8 cellular contexts compared by ENCODE assay signal in the genomic region with DNA sequence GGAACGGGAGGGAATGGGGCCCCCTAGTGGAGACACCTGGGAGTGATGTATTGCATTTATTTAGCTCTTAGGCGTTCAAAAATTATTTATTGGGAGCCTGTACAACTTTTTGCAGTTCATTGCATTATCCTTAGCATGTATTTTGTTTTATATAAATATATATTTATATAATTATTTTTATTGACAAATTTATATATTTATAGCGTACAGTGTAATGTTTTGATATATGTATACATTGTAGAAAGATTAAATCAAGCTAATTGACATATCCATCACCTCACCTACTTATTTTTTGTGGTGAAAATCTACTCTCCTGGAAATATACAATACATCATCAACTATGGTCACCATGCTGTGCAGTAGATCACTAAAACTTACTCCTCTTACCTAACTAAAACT. TPM values are rescaled to one million over a fixed set of nuclear protein-coding genes. Genes with fewer than 3 reads are reported as not detected.
DNase-seq lines count a peak whose midpoint lies in the region; ATAC-seq and TF ChIP-seq lines count a peak whose summit lies in the region.

No MANE protein-coding gene starts in this region.

- H3K4me3 ChIP-seq in kidney epithelial cell (ENCODE audit: low read depth, low read length) = peak overlapping the region; percentile 89
- peak overlapping the region; percentile 82 to 85 for H3K4me3 ChIP-seq in testis

- H3K9me3 ChIP-seq in testis = no peaks in the 10 kb centered on the region

- ATAC-seq in GM18502 (IDR thresholded peaks at IDR 0.05; ENCODE audit: poor library complexity, unreplicated experiment) = no peak

- no peaks in the 10 kb centered on the region for H3K27me3 ChIP-seq in kidney epithelial cell (ENCODE audit: control insufficient read depth, insufficient read depth, low read length)
- no peaks in the 10 kb centered on the region for H3K27me3 ChIP-seq in testis

- peak overlapping the region; percentile 98 for H3K27ac Mint-ChIP-seq in activated CD4-positive, alpha-beta T cell treated with anti-CD3 and anti-CD28 coated beads, Interleukin-2, amount 10 ng/mL, durations not matched to agents 7 days and 5 days
- peak overlapping the region; percentile 98 for H3K27ac Mint-ChIP-seq in activated naive CD8-positive, alpha-beta T cell

- peaks cover 9% of the 10 kb centered on the region for H3K4me1 ChIP-seq in testis

- H3K36me3 ChIP-seq in kidney epithelial cell (ENCODE audit: control insufficient read depth, insufficient read depth, low read length) (no peaks in the 10 kb centered on the region), testis (ENCODE audit: low read depth, missing control alignments) (no peaks in the 10 kb centered on the region)

- CTCF ChIA-PET in activated CD4-positive, alpha-beta T cell treated with anti-CD3 and anti-CD28 coated beads, Interleukin-2, amount 10 ng/mL, durations not matched to agents 7 days and 5 days (lab: Charles Lee) = interaction anchor here (0.6 to 3.7 kb wide), 36 partner anchors 9 to 491 kb away, joined by 3 to 26 read pairs (median 4); a partner anchor contains a TSS

- DNase-seq in activated CD4-positive, alpha-beta T cell treated with anti-CD3 and anti-CD28 coated beads, Interleukin-2, amount 10 ng/mL, durations not matched to agents 7 days and 5 days = no peak
- DNase-seq in activated CD4-positive, alpha-beta T cell treated with anti-CD3 and anti-CD28 coated beads for 1 hour = no peak
- no peak for DNase-seq in kidney epithelial cell (ENCODE audit: low read depth)
- DNase-seq in testis = no peak
- DNase-seq in NCI-H146 treated with DMSO at 0.1 percent for 48 hours (lab: John Stamatoyannopoulos, UW; ENCODE audit: unreplicated experiment) = no peak
- DNase-seq in NCI-H2107 treated with DMSO at 0.1 percent for 48 hours (lab: John Stamatoyannopoulos, UW; ENCODE audit: unreplicated experiment) = no peak

- H3K4me1 Mint-ChIP-seq in activated CD4-positive, alpha-beta T cell treated with anti-CD3 and anti-CD28 coated beads, Interleukin-2, amount 10 ng/mL, durations not matched to agents 7 days and 5 days = peaks cover 34% of the 10 kb centered on the region
- H3K4me1 Mint-ChIP-seq in activated naive CD8-positive, alpha-beta T cell (ENCODE audit: low read depth) = peaks cover 17% of the 10 kb centered on the region

- peak; percentile 80 for TF ChIP-seq CTCF in kidney epithelial cell (IDR thresholded peaks at IDR 0.05; ENCODE audit: insufficient read depth, low read length, poor library complexity, severe bottlenecking)
- peak in 2 of 3 experiments; percentile 77 to 93 for TF ChIP-seq CTCF in testis (IDR thresholded peaks at IDR 0.05)

- peaks cover 6% of the 10 kb centered on the region for H3K9me3 Mint-ChIP-seq in activated CD4-positive, alpha-beta T cell treated with anti-CD3 and anti-CD28 coated beads, Interleukin-2, amount 10 ng/mL, durations not matched to agents 7 days and 5 days
- H3K9me3 Mint-ChIP-seq in activated naive CD8-positive, alpha-beta T cell (ENCODE audit: low read depth) = no peaks in the 10 kb centered on the region

- no peaks in the 10 kb centered on the region for H3K27me3 Mint-ChIP-seq in activated CD4-positive, alpha-beta T cell treated with anti-CD3 and anti-CD28 coated beads, Interleukin-2, amount 10 ng/mL, durations not matched to agents 7 days and 5 days
- no peaks in the 10 kb centered on the region for H3K27me3 Mint-ChIP-seq in activated naive CD8-positive, alpha-beta T cell

- peak overlapping the region; percentile 92 to 95 for H3K27ac ChIP-seq in testis

- 20 to 24% methylated on average over 3 of the region's 3 CpGs for WGBS in testis, 2 donors

- H3K4me3 Mint-ChIP-seq in activated CD4-positive, alpha-beta T cell treated with anti-CD3 and anti-CD28 coated beads, Interleukin-2, amount 10 ng/mL, durations not matched to agents 7 days and 5 days = peak overlapping the region; percentile 88
- H3K4me3 Mint-ChIP-seq in activated naive CD8-positive, alpha-beta T cell = peak overlapping the region; percentile 95

- intact Hi-C loops in testis (cut with DNase I; ENCODE audit: low total_unique reads) = no loop called here

- POLR2A ChIA-PET in activated CD4-positive, alpha-beta T cell treated with anti-CD3 and anti-CD28 coated beads, Interleukin-2, amount 10 ng/mL, durations not matched to agents 7 days and 5 days (lab: Charles Lee) = interaction anchor here (0.6 to 1.3 kb wide), 3 partner anchors 106 to 247 kb away, joined by 4 to 5 read pairs (median 5); a partner anchor contains a TSS

- H3K36me3 Mint-ChIP-seq in activated CD4-positive, alpha-beta T cell treated with anti-CD3 and anti-CD28 coated beads, Interleukin-2, amount 10 ng/mL, durations not matched to agents 7 days and 5 days (ENCODE audit: low read depth) = peaks cover 10% of the 10 kb centered on the region
- H3K36me3 Mint-ChIP-seq in activated naive CD8-positive, alpha-beta T cell = no peaks in the 10 kb centered on the region

- TF ChIP-seq POLR2A in testis (IDR thresholded peaks at IDR 0.05) = no peak

RNA-seq across cellular contexts. Expression of a gene that starts 1.0 kb away (rescaled TPM):
- total RNA-seq in activated CD4-positive, alpha-beta T cell treated with anti-CD3 and anti-CD28 coated beads, Interleukin-2, amount 10 ng/mL, durations not matched to agents 7 days and 5 days = 10 to 100 TPM; 14.3 to 19.4 TPM
- total RNA-seq in kidney epithelial cell = 11.0 and 11.9 TPM in 2 replicates
- 10 to 100 TPM; 15.7 to 22.1 TPM for total RNA-seq in testis
- 11.2 TPM for polyA plus RNA-seq in testis (ENCODE audit: insufficient read depth, low read depth, low replicate concordance)

RNA-seq across cellular contexts. Expression of a gene that starts 39.8 kb away (rescaled TPM):
- 10 to 100 TPM; 53.5 to 57.7 TPM for total RNA-seq in activated CD4-positive, alpha-beta T cell treated with anti-CD3 and anti-CD28 coated beads, Interleukin-2, amount 10 ng/mL, durations not matched to agents 7 days and 5 days
- total RNA-seq in kidney epithelial cell (116 and 178 TPM in 2 replicates), testis (10 to 100 TPM; 87.6 to 92.9 TPM)
- polyA plus RNA-seq in testis (ENCODE audit: insufficient read depth, low read depth, low replicate concordance) = 74.4 TPM
